9 cellular contexts compared by ENCODE assay signal in the genomic region with DNA sequence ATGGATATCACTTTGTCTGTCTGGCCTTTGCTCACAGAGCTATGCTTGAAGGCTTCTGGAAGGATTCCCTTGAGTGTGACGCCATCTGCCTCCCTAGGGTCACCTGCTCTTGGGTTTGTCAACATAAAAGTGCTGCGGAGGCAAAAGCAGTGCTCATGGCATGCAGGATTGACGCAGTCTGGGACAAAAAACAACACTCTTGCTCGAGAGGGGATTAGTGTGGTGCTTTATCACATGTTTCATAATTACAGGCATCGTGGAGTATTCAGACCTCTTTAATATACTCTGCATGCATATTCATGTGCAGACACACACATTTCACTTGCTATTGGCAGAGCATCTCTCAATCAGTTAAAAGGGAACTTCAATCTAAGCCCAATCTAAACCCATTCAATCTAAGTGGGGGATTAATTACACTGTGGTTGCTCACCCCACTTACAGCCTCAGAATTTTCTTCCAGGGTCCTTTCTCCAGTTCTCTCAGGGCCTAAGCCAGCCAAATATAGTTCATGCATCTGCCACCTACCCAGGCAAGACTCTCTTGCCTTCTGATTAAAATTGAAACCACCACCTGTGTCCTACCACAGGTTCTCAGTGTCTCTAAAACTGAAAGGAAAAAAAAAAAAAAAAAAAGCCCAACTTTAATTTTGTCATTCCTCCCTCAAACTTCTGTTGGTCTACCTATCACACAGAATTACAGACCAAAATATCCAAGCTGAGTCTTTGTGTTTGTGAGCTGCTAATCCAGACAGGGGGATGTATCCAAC.
DNase-seq lines count a peak whose midpoint lies in the region; ATAC-seq and TF ChIP-seq lines count a peak whose summit lies in the region.
"Had no signal": no experiment of that assay in that cellular context is flagged by ENCODE, and none has a peak within 500 bp of the region (broad histone marks: within the 10 kb centered on the region; RNA-seq: fewer than 3 reads in every experiment).

No MANE protein-coding gene starts in this region.

- H3K4me2 ChIP-seq in OCI-LY7 (ENCODE audit: low read length) = peak overlapping the region; percentile 87

- H3K9me3 ChIP-seq in heart right ventricle = no peaks in the 10 kb centered on the region
- no peaks in the 10 kb centered on the region for H3K9me3 ChIP-seq in OCI-LY7 (ENCODE audit: low read length)
- H3K9me3 ChIP-seq in neutrophil = no peaks in the 10 kb centered on the region
- H3K9me3 ChIP-seq in mucosa of descending colon = no peaks in the 10 kb centered on the region
- H3K9me3 ChIP-seq: pancreas had no signal

- no TSS peak for BruUV-seq in OCI-LY7 (replicated peaks; lab: Mats Ljungman, UMichigan)

- POLR2A ChIA-PET in OCI-LY7 (lab: Charles Lee) = interaction anchor here (0.7 to 12.3 kb wide), 10 partner anchors 9 to 243 kb away, joined by 4 to 196 read pairs (median 7); a partner anchor contains a TSS

- no peak overlapping the region; the same call in 1 of the 2 replicates for H2AFZ ChIP-seq in OCI-LY7 (ENCODE audit: low read length)

- no peaks in the 10 kb centered on the region for H4K20me1 ChIP-seq in OCI-LY7 (ENCODE audit: insufficient read depth, low read length)

- DNase-seq in heart right ventricle = no peak
- no peak for DNase-seq in Right ventricle myocardium inferior (ENCODE audit: missing footprints)
- peak; percentile 95 for DNase-seq in OCI-LY7 (ENCODE audit: low spot score)
- DNase-seq in SK-N-DZ (ENCODE audit: low spot score) = no peak
- DNase-seq in hippocampal formation (lab: John Stamatoyannopoulos, UW) = no peak
- DNase-seq in mucosa of descending colon = no peak
- DNase-seq: pancreas had no signal

- CTCF ChIA-PET in OCI-LY7 (lab: Charles Lee; ENCODE audit: unreplicated experiment) = interaction anchor here (0.7 to 1.7 kb wide), 4 partner anchors 8 to 30 kb away, joined by 3 to 9 read pairs (median 4); no protein-coding TSS in a partner anchor

- peaks cover 7 to 19% (median 16%) of the 10 kb centered on the region in 9 donors for H3K4me1 ChIP-seq in heart right ventricle
- H3K4me1 ChIP-seq in OCI-LY7 (ENCODE audit: insufficient read depth, low read length, poor library complexity, severe bottlenecking) = peaks cover 98% of the 10 kb centered on the region
- H3K4me1 ChIP-seq in neutrophil (ENCODE audit: control insufficient read depth in 1 of 2, insufficient read depth in 1 of 2, low read depth in 1 of 2, low read length in 1 of 2) = peaks cover 7 to 11% of the 10 kb centered on the region in 2 experiments
- peaks cover 22% of the 10 kb centered on the region for H3K4me1 ChIP-seq in mucosa of descending colon (ENCODE audit: low read depth)

- no peaks in the 10 kb centered on the region for H3K9me2 ChIP-seq in OCI-LY7 (ENCODE audit: insufficient read depth, low read length)

- H3K27ac ChIP-seq in heart right ventricle (peak overlapping the region in 9 of 10 donors; percentile 53 to 74 (median 66)), OCI-LY7 (ENCODE audit: low read depth, low read length, poor library complexity, severe bottlenecking) (peak overlapping the region; percentile 98), neutrophil (peak overlapping the region; percentile 46)
- H3K27ac ChIP-seq: pancreas had no signal

- TF ChIP-seq CTCF in heart right ventricle (IDR thresholded peaks at IDR 0.05) = no peak
- TF ChIP-seq CTCF in OCI-LY7 (conservative IDR thresholded peaks at IDR 0.05; ENCODE audit: low read length) = no peak
- no peak for TF ChIP-seq CTCF in neutrophil (IDR thresholded peaks at IDR 0.05)
- TF ChIP-seq CTCF in mucosa of descending colon (IDR thresholded peaks at IDR 0.05) = no peak

- peaks cover 30% of the 10 kb centered on the region; the same call in 1 of the 2 replicates for H3K79me2 ChIP-seq in OCI-LY7 (ENCODE audit: insufficient read depth, low read depth, low read length)

- H3K4me3 ChIP-seq in heart right ventricle (no peak overlapping the region), OCI-LY7 (ENCODE audit: low read depth, low read length, poor library complexity, severe bottlenecking) (peak overlapping the region; percentile 57), neutrophil (ENCODE audit: low read depth in 1 of 2, low read length in 1 of 2) (no peak overlapping the region), mucosa of descending colon (no peak overlapping the region)
- H3K4me3 ChIP-seq: pancreas had no signal

- H3K36me3 ChIP-seq in heart right ventricle (no peaks in the 10 kb centered on the region), OCI-LY7 (ENCODE audit: insufficient read depth, low read length) (0 out of 2 replicates have a peak, but pooled peaks cover 4% of the 10 kb centered on the region), neutrophil (no peaks in the 10 kb centered on the region), mucosa of descending colon (ENCODE audit: low read depth) (no peaks in the 10 kb centered on the region)
- H3K36me3 ChIP-seq: pancreas had no signal

- WGBS in heart right ventricle, 2 donors = 92 to 96% methylated on average over 5 of the region's 5 CpGs

- no peaks in the 10 kb centered on the region for H3K27me3 ChIP-seq in heart right ventricle
- peaks cover 7% of the 10 kb centered on the region for H3K27me3 ChIP-seq in neutrophil
- H3K27me3 ChIP-seq: pancreas had no signal

- intact Hi-C loops in heart right ventricle (cut with DNase I) (loop anchor here in 2 of 10 donors (10.0 kb wide), 1 partner anchor 99 kb away; a partner anchor contains a TSS), Right ventricle myocardium inferior (cut with DNase I) (no loop called here), OCI-LY7 (cut with micrococcal nuclease; ENCODE audit: unreplicated experiment) (loop anchor here (1.0 kb wide), 3 partner anchors 8 to 30 kb away; no protein-coding TSS in a partner anchor), mucosa of descending colon (cut with DNase I, micrococcal nuclease) (no loop called here)

- no peak for ATAC-seq in heart right ventricle
- ATAC-seq in Right ventricle myocardium inferior = no peak
- ATAC-seq in HG02943 (IDR thresholded peaks at IDR 0.05; ENCODE audit: low read depth, unreplicated experiment) = peak; percentile 84
- ATAC-seq in mucosa of descending colon = no peak

Comparison
In these comparisons a context has a peak if more than half of its experiments do, and no peak if none do; other contexts are left out.
1. H3K27ac ChIP-seq: peak in every context shown above with its lines; median percentile 98 in OCI-LY7; 66 in heart right ventricle; 46 in neutrophil.